19 cellular contexts compared by ENCODE assay signal in genomic region chr12:33223956-33224355, GRCh38.
DNase-seq lines count a peak whose midpoint lies in the region; ATAC-seq, FAIRE-seq and TF ChIP-seq lines count a peak whose summit lies in the region.
"Had no signal": no experiment of that assay in that cellular context is flagged by ENCODE, and none has a peak within 500 bp of the region (broad histone marks: within the 10 kb centered on the region; RNA-seq: fewer than 3 reads in every experiment).

No MANE protein-coding gene starts in this region.

- H3K9ac ChIP-seq in keratinocyte (ENCODE audit: control insufficient read depth, extremely low read depth, insufficient read depth, low read length) = no peak overlapping the region

- FAIRE-seq in bronchial epithelial cell (lab: Jason Lieb, UNC) (peak; percentile 99), keratinocyte (lab: Jason Lieb, UNC) (peak; percentile 83)

- ATAC-seq in GM21390 (IDR thresholded peaks at IDR 0.05; ENCODE audit: unreplicated experiment) = no peak
- no peak for ATAC-seq in activated T-cell treated with anti-CD3 and anti-CD28 coated beads, Interleukin-2, amount 50 U/mL, for 72 hours (replicated peaks in 1 of 2)

- H2AFZ ChIP-seq in keratinocyte (ENCODE audit: control insufficient read depth, low read length) = no peak overlapping the region

- H3K4me3 ChIP-seq in bronchial epithelial cell (ENCODE audit: low read depth, low read length) (no peak overlapping the region), keratinocyte (ENCODE audit: control insufficient read depth in 2 of 3, extremely low read depth in 1 of 3, insufficient read depth in 2 of 3, low read depth in 1 of 3, low read length in 3 of 3) (no peak overlapping the region), left ventricle myocardium inferior (no peak overlapping the region)
- H3K4me3 ChIP-seq: MG63 had no signal

- H3K9me3 ChIP-seq in keratinocyte (ENCODE audit: control insufficient read depth, low read depth, low read length) (no peaks in the 10 kb centered on the region), left ventricle myocardium inferior (replicated peaks) (peaks cover 13% of the 10 kb centered on the region)
- H3K9me3 ChIP-seq: MG63 had no signal

- H3K4me1 Mint-ChIP-seq in activated T-cell treated with anti-CD3 and anti-CD28 coated beads, Interleukin-2, amount 50 U/mL, for 72 hours (ENCODE audit: low read depth) = no peaks in the 10 kb centered on the region

- intact Hi-C loops in left ventricle myocardium inferior (cut with micrococcal nuclease) = no loop called here

- TF ChIP-seq CTCF in bronchial epithelial cell (IDR thresholded peaks at IDR 0.05; ENCODE audit: insufficient read depth, low read length, severe bottlenecking) (no peak), keratinocyte (optimal IDR thresholded peaks at IDR 0.05 in 1 of 3, IDR thresholded peaks at IDR 0.05 in 1 of 3, conservative IDR thresholded peaks at IDR 0.05 in 1 of 3; ENCODE audit: extremely low read depth in 1 of 3, insufficient read depth in 2 of 3, low read length in 3 of 3) (no peak), left ventricle myocardium inferior (IDR thresholded peaks at IDR 0.05; ENCODE audit: borderline replicate concordance) (no peak)

- H3K27me3 Mint-ChIP-seq in activated T-cell treated with anti-CD3 and anti-CD28 coated beads, Interleukin-2, amount 50 U/mL, for 72 hours (ENCODE audit: low read depth) = no peaks in the 10 kb centered on the region

- no peak overlapping the region for H3K27ac Mint-ChIP-seq in activated T-cell treated with anti-CD3 and anti-CD28 coated beads, Interleukin-2, amount 50 U/mL, for 72 hours

- peaks cover 1 to 4% of the 10 kb centered on the region in 2 donors for H3K36me3 Mint-ChIP-seq in activated T-cell treated with anti-CD3 and anti-CD28 coated beads, Interleukin-2, amount 50 U/mL, for 72 hours (ENCODE audit: insufficient read depth in 2 of 2)

- no peak overlapping the region for H3K4me2 ChIP-seq in keratinocyte (ENCODE audit: control insufficient read depth, extremely low read depth, insufficient read depth, low read depth, low read length)

- H3K79me2 ChIP-seq in keratinocyte (ENCODE audit: control insufficient read depth, insufficient read depth, low read length) = no peaks in the 10 kb centered on the region

- no peak overlapping the region for H3K27ac ChIP-seq in keratinocyte (ENCODE audit: control insufficient read depth, insufficient read depth, low read length)
- H3K27ac ChIP-seq in left ventricle myocardium inferior (replicated peaks) = no peak overlapping the region
- H3K27ac ChIP-seq: 22Rv1, C4-2B had no signal

- DNase-seq in SIG-M5 treated with dmso at 0.1 percent for 504 hours (lab: John Stamatoyannopoulos, UW; ENCODE audit: unreplicated experiment) = peak; percentile 74
- no peak for DNase-seq in SIG-M5 (lab: John Stamatoyannopoulos, UW)
- peak; percentile 81 for DNase-seq in bronchial epithelial cell (ENCODE audit: low read depth)
- no peak for DNase-seq in keratinocyte (ENCODE audit: low read depth, low spot score)
- no peak for DNase-seq in left ventricle myocardium inferior
- no peak for DNase-seq in activated T-cell treated with anti-CD3 and anti-CD28 coated beads, Interleukin-2, amount 50 U/mL, for 72 hours
- DNase-seq in NCI-H524 (lab: John Stamatoyannopoulos, UW) = no peak
- DNase-seq: AML-193, DMS79 treated with DMSO at 0.1 percent for 48 hours, IMR-90, MG63, NCI-H1092 treated with DMSO at 0.1 percent for 48 hours, NCI-H2081 treated with DMSO at 0.1 percent for 48 hours, NCI-H510A treated with DMSO at 0.1 percent for 48 hours, NCI-H82, OCI-M1 had no signal

- dilution Hi-C loops in keratinocyte (cut with MboI; ENCODE audit: extremely low pct_ligation_motif_present, low sequenced_read_pairs) = no loop called here

- H3K9me1 ChIP-seq in keratinocyte (ENCODE audit: control insufficient read depth, extremely low read depth, insufficient read depth, low read length) = no peaks in the 10 kb centered on the region

- no peaks in the 10 kb centered on the region for H3K4me1 ChIP-seq in keratinocyte (ENCODE audit: control insufficient read depth, extremely low read depth, insufficient read depth, low read length)
- no peaks in the 10 kb centered on the region for H3K4me1 ChIP-seq in left ventricle myocardium inferior

- H3K4me3 Mint-ChIP-seq in activated T-cell treated with anti-CD3 and anti-CD28 coated beads, Interleukin-2, amount 50 U/mL, for 72 hours = no peak overlapping the region

- no peaks in the 10 kb centered on the region for H3K27me3 ChIP-seq in bronchial epithelial cell (ENCODE audit: control insufficient read depth, insufficient read depth, low read length)
- no peaks in the 10 kb centered on the region for H3K27me3 ChIP-seq in keratinocyte (ENCODE audit: control insufficient read depth, extremely low read depth, insufficient read depth, low read length)
- H3K27me3 ChIP-seq in left ventricle myocardium inferior (ENCODE audit: low read depth) = no peaks in the 10 kb centered on the region
- H3K27me3 ChIP-seq: MG63 had no signal

- no peaks in the 10 kb centered on the region for H3K36me3 ChIP-seq in bronchial epithelial cell (ENCODE audit: control insufficient read depth, insufficient read depth, low read length)
- H3K36me3 ChIP-seq in keratinocyte (ENCODE audit: control insufficient read depth in 2 of 2, extremely low read depth in 1 of 2, insufficient read depth in 2 of 2, low read length in 2 of 2) = no peaks in the 10 kb centered on the region
- H3K36me3 ChIP-seq in left ventricle myocardium inferior = no peaks in the 10 kb centered on the region
- H3K36me3 ChIP-seq: MG63 had no signal

- peaks cover 6 to 10% of the 10 kb centered on the region in 2 donors for H3K9me3 Mint-ChIP-seq in activated T-cell treated with anti-CD3 and anti-CD28 coated beads, Interleukin-2, amount 50 U/mL, for 72 hours

- no peaks in the 10 kb centered on the region for H4K20me1 ChIP-seq in keratinocyte (ENCODE audit: control insufficient read depth, extremely low read depth, insufficient read depth, low read length)

Comparison
In these comparisons a context has a peak if more than half of its experiments do, and no peak if none do; other contexts are left out.
1. DNase-seq: peak in SIG-M5 treated with dmso at 0.1 percent for 504 hours (single experiment) and bronchial epithelial cell (single experiment); none in SIG-M5 (single experiment), keratinocyte (single experiment), left ventricle myocardium inferior (single experiment), activated T-cell treated with anti-CD3 and anti-CD28 coated beads, Interleukin-2, amount 50 U/mL, for 72 hours (0 of 2) and NCI-H524 (0 of 2).